ENCODE assay signal across 1 cellular context in genomic region chr5:172789687-172790495, GRCh38.
A peak's percentile ranks its signal among the peaks of the same experiment; 100 is the strongest.
TF ChIP-seq lines count a peak whose summit lies in the region.

No MANE protein-coding gene starts in this region.

TF ChIP-seq in K562, 482 proteins besides CTCF, POLR2A, EP300 and RAD21 (continued from another document):
- TF ChIP-seq THAP12 (CRISPR knock-in tag; IDR thresholded peaks at IDR 0.05) (no peak), PRDM10 (IDR thresholded peaks at IDR 0.05; ENCODE audit: partially characterized antibody) (no peak), ILK (tag; IDR thresholded peaks at IDR 0.05; ENCODE audit: borderline replicate concordance, low read depth) (no peak), KDM4B (IDR thresholded peaks at IDR 0.05; ENCODE audit: borderline replicate concordance in 2 of 2, low read depth in 1 of 2) (no peak), PYGO2 (tag; IDR thresholded peaks at IDR 0.05) (no peak), LARP7 (IDR thresholded peaks at IDR 0.05) (no peak), GATA2 (CRISPR knock-in tag; IDR thresholded peaks at IDR 0.05) (no peak), MECOM (CRISPR knock-in tag; IDR thresholded peaks at IDR 0.05) (no peak), ZBTB8A (IDR thresholded peaks at IDR 0.05; ENCODE audit: partially characterized antibody) (no peak), CREB5 (CRISPR knock-in tag; IDR thresholded peaks at IDR 0.05) (no peak), MCM3 (IDR thresholded peaks at IDR 0.05) (no peak), MAZ (CRISPR knock-in tag; conservative IDR thresholded peaks at IDR 0.05 in 1 of 2, IDR thresholded peaks at IDR 0.05 in 1 of 2) (no peak), TEAD4 (IDR thresholded peaks at IDR 0.05; ENCODE audit: low read length) (no peak), TEAD4 (CRISPR knock-in tag; IDR thresholded peaks at IDR 0.05; ENCODE audit: borderline replicate concordance) (no peak), PRPF4 (IDR thresholded peaks at IDR 0.05; ENCODE audit: insufficient read depth, low read depth, low read length, poor library complexity, severe bottlenecking) (no peak), TSC22D4 (tag; IDR thresholded peaks at IDR 0.05) (no peak), SMAD4 (CRISPR knock-in tag; conservative IDR thresholded peaks at IDR 0.05) (no peak), MCM5 (IDR thresholded peaks at IDR 0.05; ENCODE audit: low read depth) (no peak), CREB1 (IDR thresholded peaks at IDR 0.05) (no peak), CREB1 (CRISPR knock-in tag; IDR thresholded peaks at IDR 0.05) (no peak), ZNF639 (CRISPR knock-in tag; conservative IDR thresholded peaks at IDR 0.05 in 1 of 2, IDR thresholded peaks at IDR 0.05 in 1 of 2) (no peak; a peak in 2 of 4 replicates), FOXO4 (CRISPR knock-in tag; IDR thresholded peaks at IDR 0.05) (no peak), ZNF449 (CRISPR knock-in tag; IDR thresholded peaks at IDR 0.05) (0 out of 2 replicates have a peak, but pooled peaks have one; percentile 4), POLR2G (IDR thresholded peaks at IDR 0.05; ENCODE audit: low read depth, low read length) (no peak), FOXK1 (CRISPR knock-in tag; IDR thresholded peaks at IDR 0.05; ENCODE audit: borderline replicate concordance) (no peak), PTTG1 (tag; IDR thresholded peaks at IDR 0.05; ENCODE audit: low read depth) (no peak), ZNF584 (CRISPR knock-in tag; IDR thresholded peaks at IDR 0.05; ENCODE audit: low read depth) (no peak)
